In genomic region chrX:152892999-152893605, GRCh38 we compare ENCODE assay signal across 18 cellular contexts.
"Had no signal": no experiment of that assay in that cellular context is flagged by ENCODE, and none has a peak within 500 bp of the region (broad histone marks: within the 10 kb centered on the region; RNA-seq: fewer than 3 reads in every experiment).

No MANE protein-coding gene starts in this region.

- H3K36me3 ChIP-seq: colonic mucosa, gastroesophageal sphincter, left lung, lower lobe of right lung, right atrium auricular region, tibial nerve had no signal

- H3K9me3 ChIP-seq: colonic mucosa, gastroesophageal sphincter, left lung, lower lobe of right lung, right atrium auricular region, tibial nerve had no signal

- H3K9me3 Mint-ChIP-seq: activated naive CD4-positive, alpha-beta T cell treated with anti-CD3 and anti-CD28 coated beads, Interleukin-2, amount 50 U/mL, for 72 hours; activated T-cell treated with anti-CD3 and anti-CD28 coated beads, Interleukin-2, amount 50 U/mL, for 72 hours; T-cell; T-helper 2 cell treated with Interferon-gamma antibody and Interleukin-4, amounts not matched to agents 5 μg/mL and 100 μg/mL, for 36 hours had no signal

- H3K4me1 ChIP-seq: colonic mucosa, gastroesophageal sphincter, left lung, lower lobe of right lung, right atrium auricular region, tibial nerve had no signal

- H3K27me3 ChIP-seq: colonic mucosa, right atrium auricular region had no signal

- ATAC-seq: activated naive CD4-positive, alpha-beta T cell treated with anti-CD3 and anti-CD28 coated beads, Interleukin-2, amount 50 U/mL, for 72 hours; activated T-cell treated with anti-CD3 and anti-CD28 coated beads, Interleukin-2, amount 50 U/mL, for 72 hours; gastroesophageal sphincter; left lung; lower lobe of right lung; T-cell had no signal

- H3K36me3 Mint-ChIP-seq: T-cell had no signal

- H3K4me3 Mint-ChIP-seq: activated T-cell treated with anti-CD3 and anti-CD28 coated beads, Interleukin-2, amount 50 U/mL, for 72 hours; T-cell; T-helper 2 cell treated with Interferon-gamma antibody and Interleukin-4, amounts not matched to agents 5 μg/mL and 100 μg/mL, for 36 hours had no signal

- DNase-seq: activated CD4-positive, alpha-beta T cell treated with anti-CD3 and anti-CD28 coated beads for 4 hours; activated CD4-positive, alpha-beta T cell treated with anti-CD3 and anti-CD28 coated beads, Interleukin-2, amount 50 U/mL, for 4 hours; activated naive CD4-positive, alpha-beta T cell; activated T-cell treated with anti-CD3 and anti-CD28 coated beads for 4 hours; activated T-cell treated with anti-CD3 and anti-CD28 coated beads, Interleukin-2, amount 50 U/mL, for 72 hours; colonic mucosa; effector CD8-positive, alpha-beta T cell; head of caudate nucleus; left lung; lower lobe of right lung; occipital lobe; stimulated activated naive CD4-positive, alpha-beta T cell treated with Interleukin-2 at 50 U/mL for 16 hours; T-cell had no signal

- H3K27ac ChIP-seq: colonic mucosa, gastroesophageal sphincter, left lung, lower lobe of right lung, right atrium auricular region, tibial nerve had no signal

- H3K4me3 ChIP-seq: colonic mucosa, gastroesophageal sphincter, left lung, lower lobe of right lung, right atrium auricular region, tibial nerve had no signal

- H3K27ac Mint-ChIP-seq: activated T-cell treated with anti-CD3 and anti-CD28 coated beads, Interleukin-2, amount 50 U/mL, for 72 hours; T-cell; T-helper 2 cell treated with Interferon-gamma antibody and Interleukin-4, amounts not matched to agents 5 μg/mL and 100 μg/mL, for 36 hours had no signal
